10 cellular contexts compared by ENCODE assay signal in the genomic region with DNA sequence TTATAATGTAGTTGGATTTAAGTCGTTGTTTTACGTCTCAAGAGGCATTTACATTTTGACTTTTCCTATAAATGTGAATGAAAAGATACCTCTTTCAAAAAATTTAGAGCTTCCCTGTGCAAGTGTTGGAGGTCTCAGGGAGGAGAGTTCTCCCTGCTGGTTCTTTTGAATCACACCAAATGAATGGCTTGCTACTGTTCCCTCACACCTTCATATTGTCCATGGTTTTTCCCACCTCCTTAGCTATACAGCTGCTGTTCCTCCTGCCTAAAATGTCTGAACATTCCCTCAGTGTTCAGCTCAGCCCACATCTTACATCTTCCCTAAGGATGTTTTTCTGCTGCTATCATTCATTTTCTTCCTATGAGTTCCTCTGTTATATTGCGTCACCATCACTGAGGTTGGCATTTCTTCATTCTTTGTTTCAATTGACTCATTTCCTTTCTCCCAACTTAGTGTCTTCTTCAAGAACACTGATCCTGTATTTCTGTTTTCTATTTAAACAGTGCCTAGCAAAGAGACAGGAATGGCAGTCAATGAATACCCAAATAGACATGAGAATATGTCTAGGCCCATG. TPM values are rescaled to one million over a fixed set of nuclear protein-coding genes. Genes with fewer than 3 reads are reported as not detected.
DNase-seq lines count a peak whose midpoint lies in the region; ATAC-seq and TF ChIP-seq lines count a peak whose summit lies in the region.
"Had no signal": no experiment of that assay in that cellular context is flagged by ENCODE, and none has a peak within 500 bp of the region (broad histone marks: within the 10 kb centered on the region; RNA-seq: fewer than 3 reads in every experiment).

No MANE protein-coding gene starts in this region.

- H3F3A ChIP-seq in neural progenitor cell (ENCODE audit: low read depth) = no peaks in the 10 kb centered on the region

- CTCF ChIA-PET in BJ (lab: Yijun Ruan, JAX) = interaction anchor here (0.6 to 1.9 kb wide), 4 partner anchors 14 to 219 kb away, joined by 3 to 7 read pairs (median 4); no protein-coding TSS in a partner anchor

- no peaks in the 10 kb centered on the region for H3K9me3 Mint-ChIP-seq in activated naive CD4-positive, alpha-beta T cell treated with anti-CD3 and anti-CD28 coated beads, Interleukin-2, amount 50 U/mL, for 72 hours
- no peaks in the 10 kb centered on the region for H3K9me3 Mint-ChIP-seq in neural progenitor cell

- H4K20me1 ChIP-seq in neural progenitor cell (ENCODE audit: low read depth) = no peaks in the 10 kb centered on the region

- peaks cover 0 to 7% of the 10 kb centered on the region in 2 donors for H3K36me3 Mint-ChIP-seq in activated naive CD4-positive, alpha-beta T cell treated with anti-CD3 and anti-CD28 coated beads, Interleukin-2, amount 50 U/mL, for 72 hours
- peaks cover 15% of the 10 kb centered on the region for H3K36me3 Mint-ChIP-seq in neural progenitor cell

- no peak overlapping the region for H2AFZ ChIP-seq in neural progenitor cell (replicated peaks)
- H2AFZ ChIP-seq: hepatocyte had no signal

- H3K27me3 Mint-ChIP-seq in neural progenitor cell (ENCODE audit: insufficient read depth, low read depth) = no peaks in the 10 kb centered on the region

- H3K79me2 ChIP-seq in neural progenitor cell (ENCODE audit: low read depth) = no peaks in the 10 kb centered on the region
- H3K79me2 ChIP-seq: hepatocyte had no signal

- no peak overlapping the region for H3K27ac ChIP-seq in neural progenitor cell
- peak overlapping the region in 2 of 8 donors; percentile 52 to 55 for H3K27ac ChIP-seq in spleen
- H3K27ac ChIP-seq: hepatocyte had no signal

- peak; percentile 32 to 61 for ATAC-seq in activated naive CD4-positive, alpha-beta T cell treated with anti-CD3 and anti-CD28 coated beads, Interleukin-2, amount 50 U/mL, for 72 hours

- no peak overlapping the region for H3K4me3 Mint-ChIP-seq in neural progenitor cell

- intact Hi-C loops in spleen (cut with DNase I; ENCODE audit: low total_unique reads) = no loop called here

- no peaks in the 10 kb centered on the region for H3K4me1 ChIP-seq in neural progenitor cell
- H3K4me1 ChIP-seq in spleen = peaks cover 0 to 17% (median 0%) of the 10 kb centered on the region in 6 donors

- H3K36me3 ChIP-seq in BJ (ENCODE audit: control insufficient read depth, insufficient read depth, low read length) (0 out of 2 replicates have a peak, but pooled peaks cover 3% of the 10 kb centered on the region), neural progenitor cell (peaks cover 24% of the 10 kb centered on the region), spleen (peaks cover 0 to 98% (median 50%) of the 10 kb centered on the region in 6 donors)

- no peak overlapping the region for H3K4me2 ChIP-seq in neural progenitor cell
- H3K4me2 ChIP-seq: hepatocyte had no signal

- WGBS in spleen, 5 donors = 79 to 93% (median 90%) methylated on average over 3 of the region's 3 CpGs

- POLR2A ChIA-PET in BJ (lab: Charles Lee) = no interaction called here

- H3K4me1 Mint-ChIP-seq in neural progenitor cell = no peaks in the 10 kb centered on the region

- no peaks in the 10 kb centered on the region for H3K9me3 ChIP-seq in neural progenitor cell (ENCODE audit: low read depth)
- no peaks in the 10 kb centered on the region for H3K9me3 ChIP-seq in spleen

- DNase-seq in BJ (ENCODE audit: low read depth) (peak; percentile 90), HT1080 (ENCODE audit: low read depth) (peak; percentile 93), kidney glomerular epithelial cell (lab: John Stamatoyannopoulos, UW) (peak; percentile 62), neural progenitor cell (ENCODE audit: low spot score) (no peak), NCI-H187 treated with DMSO at 0.1 percent for 48 hours (lab: John Stamatoyannopoulos, UW) (no peak), spleen (no peak), inferior parietal cortex (ENCODE audit: extremely low spot score) (no peak)
- DNase-seq in activated naive CD4-positive, alpha-beta T cell treated with anti-CD3 and anti-CD28 coated beads, Interleukin-2, amount 50 U/mL, for 72 hours (ENCODE audit: low spot score in 2 of 2) = no peak
- DNase-seq: activated effector memory CD4-positive, alpha-beta T cell treated with Interleukin-2 at 50 U/mL for 16 hours had no signal

- H3K27ac Mint-ChIP-seq in activated naive CD4-positive, alpha-beta T cell treated with anti-CD3 and anti-CD28 coated beads, Interleukin-2, amount 50 U/mL, for 72 hours = peak overlapping the region; percentile 47 to 70
- H3K27ac Mint-ChIP-seq in neural progenitor cell = no peak overlapping the region

- TF ChIP-seq CTCF in BJ (IDR thresholded peaks at IDR 0.05; ENCODE audit: insufficient read depth, low read depth, low read length) = no peak
- no peak for TF ChIP-seq CTCF in neural progenitor cell (IDR thresholded peaks at IDR 0.05)
- no peak for TF ChIP-seq CTCF in spleen (IDR thresholded peaks at IDR 0.05 in 8 of 11, conservative IDR thresholded peaks at IDR 0.05 in 3 of 11)

- H3K9ac ChIP-seq in neural progenitor cell = no peak overlapping the region

- no peaks in the 10 kb centered on the region for H3K27me3 ChIP-seq in BJ (ENCODE audit: control insufficient read depth, insufficient read depth, low read length)
- H3K27me3 ChIP-seq in neural progenitor cell = no peaks in the 10 kb centered on the region
- H3K27me3 ChIP-seq in spleen (replicated peaks in 1 of 7) = no peaks in the 10 kb centered on the region
- H3K27me3 ChIP-seq: hepatocyte had no signal

- H3K4me3 ChIP-seq in BJ (ENCODE audit: low read depth, low read length) (no peak overlapping the region), neural progenitor cell (no peak overlapping the region), spleen (no peak overlapping the region)
- H3K4me3 ChIP-seq: hepatocyte had no signal

- no peak for TF ChIP-seq POLR2A in spleen (IDR thresholded peaks at IDR 0.05)

RNA-seq across cellular contexts. Expression of gene COX7A2L, which starts 46.0 kb away (rescaled TPM):
- polyA plus RNA-seq in BJ (2011; rRNA removed) (153 and 200 TPM in 2 replicates), spleen (100 to 1,000 TPM in 2 of 3 donors, 10 to 100 TPM in 1; 98.3 to 144 (median 118) TPM)
- polyA minus RNA-seq in BJ (2011; rRNA and poly(A)+ RNA removed) = 48.4 and 66.9 TPM in 2 replicates
- total RNA-seq in HT1080 (2014; rRNA removed; shearing (Covaris generic)) = 130 and 137 TPM in 2 replicates
- 191 and 204 TPM in 2 replicates for polyA plus RNA-seq in HT1080 (2015; cell fraction: cytosol; rRNA removed)
- 68.7 and 75.2 TPM in 2 replicates for polyA plus RNA-seq in HT1080 (2015; cell fraction: nucleus; rRNA removed)
- 100 to 1,000 TPM in 1 of 2 donors, 10 to 100 TPM in 1; 82.8 to 122 TPM for total RNA-seq in activated naive CD4-positive, alpha-beta T cell treated with anti-CD3 and anti-CD28 coated beads, Interleukin-2, amount 50 U/mL, for 72 hours
- total RNA-seq in neural progenitor cell (ENCODE audit: low replicate concordance) (212 and 292 TPM in 2 replicates), spleen (100 to 1,000 TPM in 3 of 7 donors, 10 to 100 TPM in 4; 63.3 to 118 (median 74.0) TPM)

Comparison
In these comparisons a context has a peak if more than half of its experiments do, and no peak if none do; other contexts are left out.
1. DNase-seq: peak in BJ (single experiment), HT1080 (single experiment) and kidney glomerular epithelial cell (single experiment); none in activated naive CD4-positive, alpha-beta T cell treated with anti-CD3 and anti-CD28 coated beads, Interleukin-2, amount 50 U/mL, for 72 hours (0 of 2), neural progenitor cell (single experiment), NCI-H187 treated with DMSO at 0.1 percent for 48 hours (single experiment), spleen (single experiment) and inferior parietal cortex (single experiment).